ENCODE assay signal across 28 cellular contexts in the genomic region with DNA sequence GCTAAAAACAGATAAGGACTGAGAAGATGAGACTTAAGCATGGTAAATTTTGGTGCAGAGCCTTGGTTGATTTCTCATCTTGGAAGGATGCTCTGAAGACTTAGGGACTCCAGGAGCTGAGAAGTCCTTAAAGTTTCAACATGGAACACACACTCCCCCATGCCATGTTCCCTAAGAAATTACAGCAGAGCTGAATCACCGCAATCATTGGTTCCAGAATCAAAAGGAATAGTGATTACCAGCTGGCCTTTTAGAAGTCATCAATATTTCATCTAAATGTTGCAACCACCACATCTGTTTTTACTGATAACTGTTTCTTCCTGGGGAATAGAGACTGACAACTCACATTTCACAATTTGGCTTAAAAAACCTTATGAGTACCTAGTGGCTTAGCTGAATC.
"Had no signal": no experiment of that assay in that cellular context is flagged by ENCODE, and none has a peak within 500 bp of the region (broad histone marks: within the 10 kb centered on the region; RNA-seq: fewer than 3 reads in every experiment).

No MANE protein-coding gene starts in this region.

- H3K36me3 ChIP-seq: neural progenitor cell, ovary, right lobe of liver, sigmoid colon, stomach, thoracic aorta, thyroid gland, tibial nerve, upper lobe of left lung, vagina had no signal

- H2AFZ ChIP-seq: neural progenitor cell, parathyroid adenoma had no signal

- H3K9me3 ChIP-seq: ovary, psoas muscle, right lobe of liver, sigmoid colon, stomach, thoracic aorta, thyroid gland, tibial nerve, upper lobe of left lung, vagina had no signal

- H3K4me1 ChIP-seq: neural progenitor cell, parathyroid adenoma, psoas muscle, sigmoid colon, thyroid gland, tibial nerve, upper lobe of left lung, vagina had no signal

- H3K27ac Mint-ChIP-seq: nephron; neural progenitor cell; progenitor cell of endocrine pancreas; stimulated activated effector memory CD8-positive, alpha-beta T cell treated with anti-CD3 and anti-CD28 coated beads, Interleukin-12 subunit alpha, Interleukin-12 subunit beta, amount 100 ng/mL, for 72 hours; stimulated activated naive B cell treated with anti-CD40 and anti-IgM and Interleukin-4, amounts not matched to agents 10 μg/mL and 1 μg/mL and 100 μg/mL, for 72 hours; stimulated activated naive CD8-positive, alpha-beta T cell treated with anti-CD3 and anti-CD28 coated beads, Interleukin-15, Interleukin-2, amounts not matched to agents 100 ng/mL and 50 ng/mL, for 24 hours had no signal

- H3K79me2 ChIP-seq: parathyroid adenoma had no signal

- DNase-seq: occipital lobe; ovary; posterior cingulate gyrus; psoas muscle; right cardiac atrium; right lobe of liver; sigmoid colon; small intestine; stimulated activated CD4-positive, alpha-beta T cell treated with anti-CD3 and anti-CD28 coated beads, Interleukin-15, amount 100 ng/mL, for 24 hours; stimulated activated CD4-positive, alpha-beta T cell treated with anti-CD3 and anti-CD28 coated beads, Interleukin-2, amount 100 ng/mL, for 24 hours; stimulated activated CD4-positive, alpha-beta T cell treated with anti-CD3 and anti-CD28 coated beads, Interleukin-2, amount 100 ng/mL, for 48 hours; stimulated activated CD4-positive, alpha-beta T cell treated with anti-CD3 and anti-CD28 coated beads, Interleukin-4, amount 100 ng/mL, for 24 hours; stimulated activated naive B cell treated with anti-CD40 and anti-IgM and Interleukin-4, amounts not matched to agents 10 μg/mL and 1 μg/mL and 100 μg/mL, for 72 hours; stimulated activated naive CD4-positive, alpha-beta T cell treated with Interleukin-2 at 50 U/mL for 16 hours; stomach; thyroid gland; trophoblast cell; upper lobe of left lung had no signal

- H3K4me3 Mint-ChIP-seq: nephron; neural progenitor cell; stimulated activated effector memory CD8-positive, alpha-beta T cell treated with anti-CD3 and anti-CD28 coated beads, Interleukin-12 subunit alpha, Interleukin-12 subunit beta, amount 100 ng/mL, for 72 hours; stimulated activated naive B cell treated with anti-CD40 and anti-IgM and Interleukin-4, amounts not matched to agents 10 μg/mL and 1 μg/mL and 100 μg/mL, for 72 hours; stimulated activated naive CD8-positive, alpha-beta T cell treated with anti-CD3 and anti-CD28 coated beads, Interleukin-15, Interleukin-2, amounts not matched to agents 100 ng/mL and 50 ng/mL, for 24 hours had no signal

- H3K27ac ChIP-seq: neural progenitor cell, ovary, parathyroid adenoma, psoas muscle, right lobe of liver, sigmoid colon, stomach, thoracic aorta, thyroid gland, tibial nerve, upper lobe of left lung, vagina had no signal

- H3K4me2 ChIP-seq: neural progenitor cell had no signal

- H3K27me3 ChIP-seq: neural progenitor cell, ovary, right lobe of liver, sigmoid colon, stomach, thyroid gland, tibial nerve, upper lobe of left lung, vagina had no signal

- H3K4me1 Mint-ChIP-seq: nephron; neural progenitor cell; stimulated activated effector memory CD8-positive, alpha-beta T cell treated with anti-CD3 and anti-CD28 coated beads, Interleukin-12 subunit alpha, Interleukin-12 subunit beta, amount 100 ng/mL, for 72 hours; stimulated activated naive B cell treated with anti-CD40 and anti-IgM and Interleukin-4, amounts not matched to agents 10 μg/mL and 1 μg/mL and 100 μg/mL, for 72 hours had no signal

- H3K9ac ChIP-seq: neural progenitor cell, parathyroid adenoma had no signal

- H3K36me3 Mint-ChIP-seq: neural progenitor cell; stimulated activated effector memory CD8-positive, alpha-beta T cell treated with anti-CD3 and anti-CD28 coated beads, Interleukin-12 subunit alpha, Interleukin-12 subunit beta, amount 100 ng/mL, for 72 hours; stimulated activated naive B cell treated with anti-CD40 and anti-IgM and Interleukin-4, amounts not matched to agents 10 μg/mL and 1 μg/mL and 100 μg/mL, for 72 hours had no signal

- ATAC-seq: psoas muscle; right cardiac atrium; right lobe of liver; stimulated activated effector memory CD8-positive, alpha-beta T cell treated with anti-CD3 and anti-CD28 coated beads, Interleukin-12 subunit alpha, Interleukin-12 subunit beta, amount 100 ng/mL, for 72 hours; stimulated activated naive B cell treated with anti-CD40 and anti-IgM and Interleukin-4, amounts not matched to agents 10 μg/mL and 1 μg/mL and 100 μg/mL, for 72 hours had no signal

- H3K9me3 Mint-ChIP-seq: nephron; neural progenitor cell; stimulated activated naive CD8-positive, alpha-beta T cell treated with anti-CD3 and anti-CD28 coated beads, Interleukin-15, Interleukin-2, amounts not matched to agents 100 ng/mL and 50 ng/mL, for 24 hours had no signal

- FAIRE-seq: small intestine, urothelium cell line had no signal

- H3K4me3 ChIP-seq: neural progenitor cell, ovary, psoas muscle, right lobe of liver, sigmoid colon, stomach, thoracic aorta, thyroid gland, tibial nerve, upper lobe of left lung, vagina had no signal
